ENCODE assay signal across 8 cellular contexts in genomic region chr16:21757080-21757671, GRCh38.
DNase-seq lines count a peak whose midpoint lies in the region; ATAC-seq, FAIRE-seq and TF ChIP-seq lines count a peak whose summit lies in the region.
"Not testable (repeated sequence)": the region's sequence is repeated elsewhere in the genome, so short reads cannot be mapped to it uniquely, and the experiment has no call there.

No MANE protein-coding gene starts in this region.

- H3K4me1 ChIP-seq in RWPE2 (ENCODE audit: insufficient read depth, poor library complexity, severe bottlenecking); GM12878 (ENCODE audit: control insufficient read depth, insufficient read depth, low read length): not testable (repeated sequence)

- TF ChIP-seq EP300 in GM12878 (IDR thresholded peaks at IDR 0.05; ENCODE audit: borderline replicate concordance in 1 of 2, control insufficient read depth in 1 of 2, low read depth in 2 of 2, low read length in 2 of 2), result not testable (repeated sequence)

- CTCF ChIA-PET in GM12878 (lab: Yijun Ruan, JAX), result not testable (repeated sequence)

- SMC1A ChIA-PET in GM12878 (lab: Charles Lee; ENCODE audit: uncharacterized antibody, unreplicated experiment), result not testable (repeated sequence)

- H3K27ac Mint-ChIP-seq in stimulated activated memory B cell treated with anti-CD40 and anti-IgM and Interleukin-4, amounts not matched to agents 10 μg/mL and 1 μg/mL and 100 μg/mL, for 72 hours, result not testable (repeated sequence)

- peak; percentile 78 for ATAC-seq in GM18505 (IDR thresholded peaks at IDR 0.05; ENCODE audit: unreplicated experiment)
- ATAC-seq in GM19463 (IDR thresholded peaks at IDR 0.05; ENCODE audit: unreplicated experiment), result peak; percentile 83
- ATAC-seq in HG02610 (IDR thresholded peaks at IDR 0.05; ENCODE audit: unreplicated experiment), result peak; percentile 65
- ATAC-seq in HG03108 (IDR thresholded peaks at IDR 0.05; ENCODE audit: unreplicated experiment), result peak; percentile 86
- ATAC-seq in RWPE2 (ENCODE audit: low read depth), result peak; percentile 97
- ATAC-seq in GM12878, result peak; percentile 99
- peak; percentile 100 for ATAC-seq in left lobe of liver
- ATAC-seq in stimulated activated memory B cell treated with anti-CD40 and anti-IgM and Interleukin-4, amounts not matched to agents 10 μg/mL and 1 μg/mL and 100 μg/mL, for 72 hours, result peak; percentile 86

- not testable (repeated sequence) for BruUV-seq in GM12878 (replicated peaks; lab: Mats Ljungman, UMichigan)

- H3K9me3 Mint-ChIP-seq in stimulated activated memory B cell treated with anti-CD40 and anti-IgM and Interleukin-4, amounts not matched to agents 10 μg/mL and 1 μg/mL and 100 μg/mL, for 72 hours, result not testable (repeated sequence)

- H3K9ac ChIP-seq in GM12878 (ENCODE audit: control insufficient read depth, insufficient read depth, low read length), result not testable (repeated sequence)

- not testable (repeated sequence) for H3K4me3 ChIP-seq in RWPE2 (ENCODE audit: severe bottlenecking); GM12878

- peaks cover 11% of the 10 kb centered on the region for H3K27me3 Mint-ChIP-seq in stimulated activated memory B cell treated with anti-CD40 and anti-IgM and Interleukin-4, amounts not matched to agents 10 μg/mL and 1 μg/mL and 100 μg/mL, for 72 hours

- RAD21 ChIA-PET in GM12878 (lab: Charles Lee; ENCODE audit: unreplicated experiment), result not testable (repeated sequence)

- H2AFZ ChIP-seq in GM12878 (ENCODE audit: control insufficient read depth, low read depth, low read length), result not testable (repeated sequence)

- intact Hi-C loops in GM12878 (cut with micrococcal nuclease; ENCODE audit: unreplicated experiment), result not testable (repeated sequence)

- TF ChIP-seq POLR2A in GM18505 (IDR thresholded peaks at IDR 0.05; ENCODE audit: borderline replicate concordance, extremely low read depth, insufficient read depth, insufficient read length); GM12878 (IDR thresholded peaks at IDR 0.05; ENCODE audit: low read depth, low read length): not testable (repeated sequence)

- not testable (repeated sequence) for H3K4me1 Mint-ChIP-seq in stimulated activated memory B cell treated with anti-CD40 and anti-IgM and Interleukin-4, amounts not matched to agents 10 μg/mL and 1 μg/mL and 100 μg/mL, for 72 hours

- in situ Hi-C loops in GM12878 (cut with MboI), result not testable (repeated sequence)

- not testable (repeated sequence) for H4K20me1 ChIP-seq in GM12878 (ENCODE audit: control insufficient read depth, insufficient read depth)

- not testable (repeated sequence) for H3K4me2 ChIP-seq in GM12878 (ENCODE audit: control insufficient read depth, insufficient read depth)

- not testable (repeated sequence) for H3K27ac ChIP-seq in RWPE2 (ENCODE audit: poor library complexity, severe bottlenecking); GM12878 (ENCODE audit: control insufficient read depth, insufficient read depth)

- H3K36me3 Mint-ChIP-seq in stimulated activated memory B cell treated with anti-CD40 and anti-IgM and Interleukin-4, amounts not matched to agents 10 μg/mL and 1 μg/mL and 100 μg/mL, for 72 hours, result not testable (repeated sequence)

- not testable (repeated sequence) for TF ChIP-seq RAD21 in GM12878 (IDR thresholded peaks at IDR 0.05; ENCODE audit: insufficient read depth, low read depth, low read length)

- not testable (repeated sequence) for H3K9me3 ChIP-seq in RWPE2 (ENCODE audit: severe bottlenecking); GM12878 (replicated peaks; ENCODE audit: control insufficient read depth, insufficient read depth, low read length)

- H3K36me3 ChIP-seq in RWPE2 (ENCODE audit: low read depth); GM12878 (ENCODE audit: control insufficient read depth in 2 of 2, insufficient read depth in 2 of 2, low read length in 1 of 2): not testable (repeated sequence)

- not testable (repeated sequence) for H3K4me3 Mint-ChIP-seq in stimulated activated memory B cell treated with anti-CD40 and anti-IgM and Interleukin-4, amounts not matched to agents 10 μg/mL and 1 μg/mL and 100 μg/mL, for 72 hours

- peak; percentile 62 for FAIRE-seq in GM12878 (lab: Jason Lieb, UNC)

- TF ChIP-seq CTCF in RWPE2 (IDR thresholded peaks at IDR 0.05; ENCODE audit: poor library complexity, severe bottlenecking); GM12878 (IDR thresholded peaks at IDR 0.05 in 2 of 3, conservative IDR thresholded peaks at IDR 0.05 in 1 of 3; ENCODE audit: control insufficient read depth in 2 of 3, extremely low read depth in 1 of 3, insufficient read depth in 1 of 3, low read depth in 3 of 3, low read length in 3 of 3): not testable (repeated sequence)

- POLR2A ChIA-PET in GM12878 (lab: Charles Lee), result not testable (repeated sequence)

- H3K27me3 ChIP-seq in RWPE2 (ENCODE audit: insufficient read depth, poor library complexity, severe bottlenecking); GM12878 (replicated peaks in 1 of 2; ENCODE audit: control insufficient read depth in 2 of 2, insufficient read depth in 2 of 2, low read length in 1 of 2): not testable (repeated sequence)

- 0% methylated on average over 3 of the region's 31 CpGs for WGBS in GM12878 (ENCODE audit: insufficient coverage, insufficient replicate concordance, low lambda C conversion rate, missing lambda C conversion rate)

- DNase-seq in RWPE2 (ENCODE audit: low spot score); GM12878 (ENCODE audit: low read depth, low spot score); left lobe of liver (ENCODE audit: low spot score): not testable (repeated sequence)

- H3K79me2 ChIP-seq in GM12878 (ENCODE audit: control insufficient read depth, insufficient read depth, low read length), result not testable (repeated sequence)
